In the genomic region with DNA sequence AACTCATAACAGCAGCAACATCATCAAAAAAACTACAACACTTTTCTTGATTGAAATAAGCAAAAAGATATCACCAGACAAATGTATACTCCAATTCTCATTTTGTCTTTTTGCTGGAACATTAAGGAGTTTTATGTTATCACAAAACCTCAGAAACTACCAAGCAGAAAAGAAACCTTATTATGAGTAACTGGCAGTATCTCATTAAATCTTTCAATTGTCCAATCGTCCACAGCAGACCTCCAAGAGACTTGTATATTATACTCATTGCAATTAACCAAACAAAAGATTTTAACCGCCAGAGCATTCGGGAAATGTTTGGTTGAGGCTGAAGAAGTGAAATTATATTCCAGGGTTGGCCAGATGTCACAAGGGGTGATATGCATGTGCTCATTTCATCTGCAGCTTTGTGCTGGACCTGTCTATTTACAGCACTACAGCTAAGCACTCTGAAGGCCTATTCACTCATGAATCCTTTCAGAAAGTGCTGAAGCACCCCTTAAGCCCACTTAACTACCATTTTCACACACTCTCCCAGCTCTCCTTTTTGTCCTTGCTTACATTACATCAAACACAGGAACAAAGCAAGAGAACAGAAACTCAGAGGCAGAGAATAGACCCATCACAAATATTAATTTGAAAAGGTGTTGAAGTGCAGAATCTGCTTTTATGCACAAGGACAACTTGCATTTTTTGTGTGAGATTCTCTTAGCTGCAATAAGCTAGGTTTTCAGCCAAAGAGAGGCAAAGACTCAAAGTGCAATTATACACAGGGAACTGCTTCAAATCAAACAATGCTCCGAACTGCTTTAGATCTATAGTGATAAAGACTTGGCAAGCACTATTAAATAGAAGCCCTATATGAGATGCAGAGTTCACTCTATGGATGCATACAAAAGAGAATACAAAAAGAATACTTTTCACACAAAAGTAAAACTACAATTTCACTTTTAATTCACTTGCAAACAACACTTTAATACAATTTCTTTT, we compare ENCODE assay signal across 1 cellular context.
TF ChIP-seq lines count a peak whose summit lies in the region.

No MANE protein-coding gene starts in this region.

TF ChIP-seq in HEK293, 187 proteins besides CTCF, POLR2A, EP300 and RAD21 (continued from another document):
- 0 out of 2 replicates have a peak, but pooled peaks have one; percentile 26 for TF ChIP-seq REST (tag by site-specific recombination; IDR thresholded peaks at IDR 0.05)
- TF ChIP-seq ZNF580 (tag by site-specific recombination; IDR thresholded peaks at IDR 0.05), result no peak
- TF ChIP-seq ZSCAN30 (tag by site-specific recombination; IDR thresholded peaks at IDR 0.05), result no peak
- no peak for TF ChIP-seq BCL6B (tag by site-specific recombination; IDR thresholded peaks at IDR 0.05)
- no peak for TF ChIP-seq ZFP37 (tag by site-specific recombination; IDR thresholded peaks at IDR 0.05)
- peak; percentile 62 for TF ChIP-seq PRDM1 (tag by site-specific recombination; IDR thresholded peaks at IDR 0.05)
- TF ChIP-seq ZNF664 (tag by site-specific recombination; IDR thresholded peaks at IDR 0.05), result peak; percentile 58; the same call in 1 of the 2 replicates
- TF ChIP-seq ZNF707 (tag by site-specific recombination; IDR thresholded peaks at IDR 0.05), result no peak
- TF ChIP-seq ZNF140 (tag by site-specific recombination; IDR thresholded peaks at IDR 0.05), result no peak
- no peak for TF ChIP-seq ZSCAN16 (tag by site-specific recombination; IDR thresholded peaks at IDR 0.05)
- TF ChIP-seq ZNF473 (tag by site-specific recombination; IDR thresholded peaks at IDR 0.05), result no peak
- peak; percentile 3; the same call in 1 of the 2 replicates for TF ChIP-seq ZBTB44 (tag by site-specific recombination; IDR thresholded peaks at IDR 0.05)
- no peak for TF ChIP-seq ZNF626 (tag by site-specific recombination; IDR thresholded peaks at IDR 0.05)
- TF ChIP-seq OSR2 (tag by site-specific recombination; IDR thresholded peaks at IDR 0.05), result no peak
